In genomic region chr20:33169176-33169794, GRCh38 we compare ENCODE assay signal across 13 cellular contexts. TPM values are rescaled to one million over a fixed set of nuclear protein-coding genes. Genes with fewer than 3 reads are reported as not detected.
DNase-seq lines count a peak whose midpoint lies in the region; ATAC-seq and TF ChIP-seq lines count a peak whose summit lies in the region.
"Had no signal": no experiment of that assay in that cellular context is flagged by ENCODE, and none has a peak within 500 bp of the region (broad histone marks: within the 10 kb centered on the region; RNA-seq: fewer than 3 reads in every experiment).

No MANE protein-coding gene starts in this region.

- H3K9me3 Mint-ChIP-seq in activated CD4-positive, alpha-beta T cell treated with anti-CD3 and anti-CD28 coated beads, Interleukin-2, amount 10 ng/mL, durations not matched to agents 24 days and 14 days = peaks cover 12% of the 10 kb centered on the region
- peaks cover 14% of the 10 kb centered on the region for H3K9me3 Mint-ChIP-seq in activated CD4-positive, alpha-beta T cell treated with anti-CD3 and anti-CD28 coated beads, Interleukin-2, amount 10 ng/mL, durations not matched to agents 7 days and 5 days
- H3K9me3 Mint-ChIP-seq in endodermal cell = peaks cover 30% of the 10 kb centered on the region

- DNase-seq in activated CD4-positive, alpha-beta T cell treated with anti-CD3 and anti-CD28 coated beads, Interleukin-2, amount 10 ng/mL, durations not matched to agents 24 days and 14 days = peak; percentile 60
- no peak for DNase-seq in activated CD4-positive, alpha-beta T cell treated with anti-CD3 and anti-CD28 coated beads, Interleukin-2, amount 10 ng/mL, durations not matched to agents 7 days and 5 days
- DNase-seq in NAMALWA (ENCODE audit: low spot score) (peak; percentile 56), endodermal cell (peak; percentile 83), DMS153 treated with DMSO at 0.1 percent for 48 hours (lab: John Stamatoyannopoulos, UW; ENCODE audit: unreplicated experiment) (no peak), sciatic nerve (ENCODE audit: low spot score) (no peak)
- DNase-seq in stimulated activated CD4-positive, alpha-beta T cell treated with anti-CD3 and anti-CD28 coated beads, Interleukin-15, amount 100 ng/mL, for 48 hours (ENCODE audit: low read depth in 2 of 2) = peak; percentile 1 to 19
- DNase-seq: CD8-positive, alpha-beta memory T cell; MG63 had no signal

- H3K36me3 Mint-ChIP-seq in activated CD4-positive, alpha-beta T cell treated with anti-CD3 and anti-CD28 coated beads, Interleukin-2, amount 10 ng/mL, durations not matched to agents 24 days and 14 days (ENCODE audit: low read depth) = no peaks in the 10 kb centered on the region
- H3K36me3 Mint-ChIP-seq in activated CD4-positive, alpha-beta T cell treated with anti-CD3 and anti-CD28 coated beads, Interleukin-2, amount 10 ng/mL, durations not matched to agents 7 days and 5 days (ENCODE audit: low read depth) = no peaks in the 10 kb centered on the region
- H3K36me3 Mint-ChIP-seq in endodermal cell (ENCODE audit: low read depth) = no peaks in the 10 kb centered on the region
- H3K36me3 Mint-ChIP-seq: stimulated activated effector memory CD8-positive, alpha-beta T cell treated with anti-CD3 and anti-CD28 coated beads, Interleukin-12 subunit alpha, Interleukin-12 subunit beta, amount 100 ng/mL, for 72 hours had no signal

- peaks cover 26% of the 10 kb centered on the region for H3K27me3 ChIP-seq in endodermal cell (ENCODE audit: control insufficient read depth, insufficient read depth, low read length, poor library complexity, severe bottlenecking)
- H3K27me3 ChIP-seq: MG63 had no signal

- no peaks in the 10 kb centered on the region for H3K27me3 Mint-ChIP-seq in activated CD4-positive, alpha-beta T cell treated with anti-CD3 and anti-CD28 coated beads, Interleukin-2, amount 10 ng/mL, durations not matched to agents 24 days and 14 days
- H3K27me3 Mint-ChIP-seq in activated CD4-positive, alpha-beta T cell treated with anti-CD3 and anti-CD28 coated beads, Interleukin-2, amount 10 ng/mL, durations not matched to agents 7 days and 5 days = no peaks in the 10 kb centered on the region
- peaks cover 35% of the 10 kb centered on the region for H3K27me3 Mint-ChIP-seq in endodermal cell (ENCODE audit: insufficient read depth)

- ATAC-seq in sciatic nerve (no peak), HG02763 (IDR thresholded peaks at IDR 0.05; ENCODE audit: unreplicated experiment) (no peak)
- ATAC-seq: stimulated activated effector memory CD8-positive, alpha-beta T cell treated with anti-CD3 and anti-CD28 coated beads, Interleukin-12 subunit alpha, Interleukin-12 subunit beta, amount 100 ng/mL, for 72 hours had no signal

- intact Hi-C loops in activated CD4-positive, alpha-beta T cell treated with anti-CD3 and anti-CD28 coated beads, Interleukin-2, amount 10 ng/mL, durations not matched to agents 24 days and 14 days (cut with micrococcal nuclease) = no loop called here
- intact Hi-C loops in sciatic nerve (cut with DNase I) = no loop called here

- H3K4me3 Mint-ChIP-seq in activated CD4-positive, alpha-beta T cell treated with anti-CD3 and anti-CD28 coated beads, Interleukin-2, amount 10 ng/mL, durations not matched to agents 24 days and 14 days = no peak overlapping the region
- H3K4me3 Mint-ChIP-seq in activated CD4-positive, alpha-beta T cell treated with anti-CD3 and anti-CD28 coated beads, Interleukin-2, amount 10 ng/mL, durations not matched to agents 7 days and 5 days = no peak overlapping the region
- no peak overlapping the region for H3K4me3 Mint-ChIP-seq in endodermal cell
- H3K4me3 Mint-ChIP-seq: CD8-positive, alpha-beta memory T cell; stimulated activated effector memory CD8-positive, alpha-beta T cell treated with anti-CD3 and anti-CD28 coated beads, Interleukin-12 subunit alpha, Interleukin-12 subunit beta, amount 100 ng/mL, for 72 hours had no signal

- CTCF ChIA-PET in activated CD4-positive, alpha-beta T cell treated with anti-CD3 and anti-CD28 coated beads, Interleukin-2, amount 10 ng/mL, durations not matched to agents 7 days and 5 days (lab: Charles Lee) = interaction anchor here (0.8 kb wide), 1 partner anchor 20 kb away, joined by 4 read pairs; no protein-coding TSS in a partner anchor

- no peak overlapping the region for H3K9ac ChIP-seq in endodermal cell (ENCODE audit: extremely low read depth, low read length, poor library complexity, severe bottlenecking)

- no peaks in the 10 kb centered on the region for H3K36me3 ChIP-seq in endodermal cell (ENCODE audit: control insufficient read depth, insufficient read depth, low read length)
- H3K36me3 ChIP-seq: MG63 had no signal

- peaks cover 16% of the 10 kb centered on the region for H3K9me3 ChIP-seq in endodermal cell (ENCODE audit: control insufficient read depth, low read length)

- peak; percentile 98 for TF ChIP-seq CTCF in endodermal cell (conservative IDR thresholded peaks at IDR 0.05)

- WGBS in endodermal cell (ENCODE audit: insufficient coverage in 1 of 2, insufficient read length in 1 of 2), 2 experiments = 66 to 71% methylated on average over 6 to 8 of the region's 8 CpGs

- POLR2A ChIA-PET in activated CD4-positive, alpha-beta T cell treated with anti-CD3 and anti-CD28 coated beads, Interleukin-2, amount 10 ng/mL, durations not matched to agents 7 days and 5 days (lab: Charles Lee) = no interaction called here

- H3K27ac ChIP-seq in endodermal cell (ENCODE audit: low read depth, low read length) = no peak overlapping the region

- H3K4me1 Mint-ChIP-seq in activated CD4-positive, alpha-beta T cell treated with anti-CD3 and anti-CD28 coated beads, Interleukin-2, amount 10 ng/mL, durations not matched to agents 24 days and 14 days = no peaks in the 10 kb centered on the region
- no peaks in the 10 kb centered on the region for H3K4me1 Mint-ChIP-seq in activated CD4-positive, alpha-beta T cell treated with anti-CD3 and anti-CD28 coated beads, Interleukin-2, amount 10 ng/mL, durations not matched to agents 7 days and 5 days
- no peaks in the 10 kb centered on the region for H3K4me1 Mint-ChIP-seq in endodermal cell
- H3K4me1 Mint-ChIP-seq: CD8-positive, alpha-beta memory T cell; stimulated activated effector memory CD8-positive, alpha-beta T cell treated with anti-CD3 and anti-CD28 coated beads, Interleukin-12 subunit alpha, Interleukin-12 subunit beta, amount 100 ng/mL, for 72 hours had no signal

- H3K4me1 ChIP-seq in endodermal cell (ENCODE audit: control insufficient read depth, insufficient read depth, low read length) = no peaks in the 10 kb centered on the region

- no peak overlapping the region for H3K4me3 ChIP-seq in endodermal cell (ENCODE audit: low read length)
- H3K4me3 ChIP-seq: MG63 had no signal

- H3K27ac Mint-ChIP-seq in activated CD4-positive, alpha-beta T cell treated with anti-CD3 and anti-CD28 coated beads, Interleukin-2, amount 10 ng/mL, durations not matched to agents 24 days and 14 days = no peak overlapping the region
- no peak overlapping the region for H3K27ac Mint-ChIP-seq in activated CD4-positive, alpha-beta T cell treated with anti-CD3 and anti-CD28 coated beads, Interleukin-2, amount 10 ng/mL, durations not matched to agents 7 days and 5 days
- no peak overlapping the region for H3K27ac Mint-ChIP-seq in endodermal cell
- H3K27ac Mint-ChIP-seq: CD8-positive, alpha-beta memory T cell; stimulated activated effector memory CD8-positive, alpha-beta T cell treated with anti-CD3 and anti-CD28 coated beads, Interleukin-12 subunit alpha, Interleukin-12 subunit beta, amount 100 ng/mL, for 72 hours had no signal

RNA-seq across cellular contexts. Expression of gene BPIFA2, which starts 1.3 kb away (rescaled TPM):
- total RNA-seq in activated CD4-positive, alpha-beta T cell treated with anti-CD3 and anti-CD28 coated beads, Interleukin-2, amount 10 ng/mL, durations not matched to agents 24 days and 14 days = not detected in 2 replicates
- total RNA-seq in activated CD4-positive, alpha-beta T cell treated with anti-CD3 and anti-CD28 coated beads, Interleukin-2, amount 10 ng/mL, durations not matched to agents 7 days and 5 days = not detected
- total RNA-seq in endodermal cell (not detected), sciatic nerve (not detected)
- not detected for polyA plus RNA-seq in endodermal cell (2013, experiment 1 of 2)
- polyA plus RNA-seq in endodermal cell (2013, experiment 2 of 2) = not detected
- total RNA-seq: CD8-positive, alpha-beta memory T cell; dermis microvascular lymphatic vessel endothelial cell; T-helper 2 cell treated with Interferon-gamma antibody and Interleukin-4, amounts not matched to agents 100 ng/mL and 5 ng/mL, for 36 hours had no signal
- polyA plus RNA-seq: CD8-positive, alpha-beta memory T cell had no signal

RNA-seq across cellular contexts. Expression of gene BPIFA3, which starts 47.9 kb away (rescaled TPM):
- not detected in 2 replicates for total RNA-seq in activated CD4-positive, alpha-beta T cell treated with anti-CD3 and anti-CD28 coated beads, Interleukin-2, amount 10 ng/mL, durations not matched to agents 24 days and 14 days
- total RNA-seq in activated CD4-positive, alpha-beta T cell treated with anti-CD3 and anti-CD28 coated beads, Interleukin-2, amount 10 ng/mL, durations not matched to agents 7 days and 5 days = not detected
- total RNA-seq in endodermal cell (not detected), sciatic nerve (not detected)
- polyA plus RNA-seq in endodermal cell (2013, experiment 1 of 2) = not detected
- polyA plus RNA-seq in endodermal cell (2013, experiment 2 of 2) = not detected
- total RNA-seq: CD8-positive, alpha-beta memory T cell; dermis microvascular lymphatic vessel endothelial cell; T-helper 2 cell treated with Interferon-gamma antibody and Interleukin-4, amounts not matched to agents 100 ng/mL and 5 ng/mL, for 36 hours had no signal
- polyA plus RNA-seq: CD8-positive, alpha-beta memory T cell had no signal

Comparison
In these comparisons a context has a peak if more than half of its experiments do, and no peak if none do; other contexts are left out.
1. DNase-seq: peak in activated CD4-positive, alpha-beta T cell treated with anti-CD3 and anti-CD28 coated beads, Interleukin-2, amount 10 ng/mL, durations not matched to agents 24 days and 14 days (single experiment), NAMALWA (single experiment), endodermal cell (single experiment) and stimulated activated CD4-positive, alpha-beta T cell treated with anti-CD3 and anti-CD28 coated beads, Interleukin-15, amount 100 ng/mL, for 48 hours (2 of 2); none in activated CD4-positive, alpha-beta T cell treated with anti-CD3 and anti-CD28 coated beads, Interleukin-2, amount 10 ng/mL, durations not matched to agents 7 days and 5 days (single experiment), DMS153 treated with DMSO at 0.1 percent for 48 hours (single experiment) and sciatic nerve (single experiment).